10 cellular contexts compared by ENCODE assay signal in genomic region chr17:77208217-77208808, GRCh38.
A peak's percentile ranks its signal among the peaks of the same experiment; 100 is the strongest.
DNase-seq lines count a peak whose midpoint lies in the region; ATAC-seq, FAIRE-seq and TF ChIP-seq lines count a peak whose summit lies in the region.
"Had no signal": no experiment of that assay in that cellular context is flagged by ENCODE, and none has a peak within 500 bp of the region (broad histone marks: within the 10 kb centered on the region; RNA-seq: fewer than 3 reads in every experiment).

No MANE protein-coding gene starts in this region.

- no peaks in the 10 kb centered on the region for H4K20me1 ChIP-seq in endothelial cell of umbilical vein (replicated peaks; ENCODE audit: control insufficient read depth, extremely low read depth, insufficient read depth, low read length)
- H4K20me1 ChIP-seq in neural progenitor cell (ENCODE audit: low read depth) = peaks cover 3% of the 10 kb centered on the region

- H3K27me3 ChIP-seq in Caco-2 (replicated peaks; ENCODE audit: control insufficient read depth, insufficient read depth, low read length) = no peaks in the 10 kb centered on the region
- H3K27me3 ChIP-seq in endothelial cell of umbilical vein (ENCODE audit: control insufficient read depth in 2 of 2, insufficient read depth in 2 of 2, low read length in 2 of 2) = no peaks in the 10 kb centered on the region
- no peaks in the 10 kb centered on the region for H3K27me3 ChIP-seq in neural progenitor cell

- CTCF ChIA-PET in Caco-2 (lab: Charles Lee) = interaction anchor here (0.5 to 2.0 kb wide), 15 partner anchors 20 to 850 kb away, joined by 3 to 20 read pairs (median 4); partner anchors contain the start of gene SEC14L1
- CTCF ChIA-PET in endothelial cell of umbilical vein (lab: Charles Lee) = interaction anchor here (0.7 to 3.4 kb wide), 9 partner anchors 23 to 122 kb away, joined by 3 to 16 read pairs (median 3); no protein-coding TSS in a partner anchor

- H3K4me3 Mint-ChIP-seq in Caco-2 (ENCODE audit: unreplicated experiment) = peak overlapping the region; percentile 52
- no peak overlapping the region for H3K4me3 Mint-ChIP-seq in neural progenitor cell
- H3K4me3 Mint-ChIP-seq: activated T-cell treated with anti-CD3 and anti-CD28 coated beads, Interleukin-2, amount 50 U/mL, for 4 hours had no signal

- ATAC-seq in HG02970 (IDR thresholded peaks at IDR 0.05; ENCODE audit: low FRiP score, unreplicated experiment) (no peak), HG03354 (IDR thresholded peaks at IDR 0.05; ENCODE audit: poor library complexity, severe bottlenecking, unreplicated experiment) (no peak), HG02588 (IDR thresholded peaks at IDR 0.05; ENCODE audit: unreplicated experiment) (no peak)
- ATAC-seq: activated T-cell treated with anti-CD3 and anti-CD28 coated beads, Interleukin-2, amount 50 U/mL, for 4 hours had no signal

- intact Hi-C loops in Caco-2 (cut with micrococcal nuclease; ENCODE audit: unreplicated experiment) (loop anchor here (1.0 to 5.0 kb wide), 4 partner anchors 46 to 122 kb away; partner anchors contain the start of gene SEC14L1), endothelial cell of umbilical vein (cut with micrococcal nuclease) (loop anchor here (5.0 kb wide), 1 partner anchor 46 kb away; no protein-coding TSS in a partner anchor)

- H3K36me3 Mint-ChIP-seq in Caco-2 (ENCODE audit: insufficient read depth, unreplicated experiment) (peaks cover 82% of the 10 kb centered on the region), neural progenitor cell (peaks cover 54% of the 10 kb centered on the region)

- H3K9me1 ChIP-seq in endothelial cell of umbilical vein (replicated peaks; ENCODE audit: control insufficient read depth, extremely low read depth, insufficient read depth, low read length) = no peaks in the 10 kb centered on the region

- DNase-seq in Caco-2 (peak; percentile 58 to 69), NCI-H2196 treated with DMSO at 0.1 percent for 48 hours (lab: John Stamatoyannopoulos, UW; ENCODE audit: unreplicated experiment) (peak; percentile 62), endothelial cell of umbilical vein (ENCODE audit: low read depth, low spot score) (peak; percentile 78), neural progenitor cell (ENCODE audit: low spot score) (peak; percentile 45), GM10266 (ENCODE audit: extremely low spot score) (no peak)
- DNase-seq: activated T-cell treated with anti-CD3 and anti-CD28 coated beads, Interleukin-2, amount 50 U/mL, for 4 hours; stimulated activated CD4-positive, alpha-beta T cell treated with anti-CD3 and anti-CD28 coated beads, Interleukin-4, amount 100 ng/mL, for 1 hour had no signal

- peak overlapping the region; percentile 91 for H3K27ac ChIP-seq in endothelial cell of umbilical vein (ENCODE audit: insufficient read depth, low read depth, low read length)
- no peak overlapping the region for H3K27ac ChIP-seq in neural progenitor cell

- H3K27ac Mint-ChIP-seq in Caco-2 (ENCODE audit: unreplicated experiment) (peak overlapping the region; percentile 84), neural progenitor cell (no peak overlapping the region)

- H3K4me1 ChIP-seq in Caco-2 (peaks cover 13% of the 10 kb centered on the region), endothelial cell of umbilical vein (ENCODE audit: control insufficient read depth, extremely low read depth, insufficient read depth, low read length) (peaks cover 58% of the 10 kb centered on the region), neural progenitor cell (peaks cover 4% of the 10 kb centered on the region)

- no peak for FAIRE-seq in endothelial cell of umbilical vein (lab: Jason Lieb, UNC)

- H3K4me3 ChIP-seq in Caco-2 (ENCODE audit: low read depth, low read length) (no peak overlapping the region), endothelial cell of umbilical vein (replicated peaks in 1 of 3; ENCODE audit: insufficient read depth in 1 of 3, low read depth in 1 of 3, low read length in 3 of 3) (no peak overlapping the region), neural progenitor cell (no peak overlapping the region)

- H3K79me2 ChIP-seq in endothelial cell of umbilical vein (ENCODE audit: control insufficient read depth, insufficient read depth, low read length) (peaks cover 70% of the 10 kb centered on the region), neural progenitor cell (ENCODE audit: low read depth) (no peaks in the 10 kb centered on the region)

- no peaks in the 10 kb centered on the region for H3K9me3 Mint-ChIP-seq in Caco-2 (ENCODE audit: unreplicated experiment)
- no peaks in the 10 kb centered on the region for H3K9me3 Mint-ChIP-seq in neural progenitor cell
- H3K9me3 Mint-ChIP-seq: activated T-cell treated with anti-CD3 and anti-CD28 coated beads, Interleukin-2, amount 50 U/mL, for 4 hours had no signal

- H3K27me3 Mint-ChIP-seq in Caco-2 (ENCODE audit: insufficient read depth, unreplicated experiment) = no peaks in the 10 kb centered on the region
- H3K27me3 Mint-ChIP-seq in neural progenitor cell (ENCODE audit: insufficient read depth, low read depth) = peaks cover 2% of the 10 kb centered on the region

- H3K4me2 ChIP-seq in endothelial cell of umbilical vein (ENCODE audit: insufficient read depth, low read length) (no peak overlapping the region), neural progenitor cell (no peak overlapping the region)

- peaks cover 8% of the 10 kb centered on the region for H3K4me1 Mint-ChIP-seq in Caco-2 (ENCODE audit: low read depth, unreplicated experiment)
- no peaks in the 10 kb centered on the region for H3K4me1 Mint-ChIP-seq in neural progenitor cell

- TF ChIP-seq POLR2A in endothelial cell of umbilical vein (IDR thresholded peaks at IDR 0.05; ENCODE audit: low read depth, low read length) = peak; percentile 42

- H3K36me3 ChIP-seq in Caco-2 (ENCODE audit: control insufficient read depth, insufficient read depth, low read length) = peaks cover 7% of the 10 kb centered on the region
- H3K36me3 ChIP-seq in endothelial cell of umbilical vein (ENCODE audit: control insufficient read depth in 2 of 2, extremely low read depth in 1 of 2, insufficient read depth in 2 of 2, low read length in 2 of 2) = peaks cover 61 to 67% of the 10 kb centered on the region in 2 experiments
- peaks cover 3% of the 10 kb centered on the region for H3K36me3 ChIP-seq in neural progenitor cell

- H2AFZ ChIP-seq in endothelial cell of umbilical vein (ENCODE audit: low read depth, low read length) (no peak overlapping the region), neural progenitor cell (replicated peaks) (no peak overlapping the region)

- peak overlapping the region; percentile 33 for H3K9ac ChIP-seq in endothelial cell of umbilical vein (replicated peaks; ENCODE audit: extremely low read depth, insufficient read depth, low read length)
- no peak overlapping the region for H3K9ac ChIP-seq in neural progenitor cell

- TF ChIP-seq CTCF in Caco-2 (IDR thresholded peaks at IDR 0.05; ENCODE audit: insufficient read depth in 1 of 2, low read depth in 1 of 2, low read length in 1 of 2, severe bottlenecking in 1 of 2, unreplicated experiment in 1 of 2) (peak in 1 of 2 experiments; percentile 60), endothelial cell of umbilical vein (IDR thresholded peaks at IDR 0.05; ENCODE audit: extremely low read depth in 1 of 2, insufficient read depth in 1 of 2, low read depth in 1 of 2, low read length in 2 of 2) (peak in 1 of 2 donors; percentile 49), neural progenitor cell (IDR thresholded peaks at IDR 0.05) (peak; percentile 26), GM10266 (IDR thresholded peaks at IDR 0.05; ENCODE audit: control insufficient read depth, insufficient read depth, low read depth, missing control alignments) (no peak)

- no peaks in the 10 kb centered on the region for H3F3A ChIP-seq in neural progenitor cell (ENCODE audit: low read depth)

- H3K9me3 ChIP-seq in Caco-2 (no peaks in the 10 kb centered on the region), endothelial cell of umbilical vein (replicated peaks; ENCODE audit: control insufficient read depth, insufficient read depth, low read length) (no peaks in the 10 kb centered on the region), neural progenitor cell (ENCODE audit: low read depth) (no peaks in the 10 kb centered on the region)

- dilution Hi-C loops in endothelial cell of umbilical vein (cut with MboI; ENCODE audit: extremely low pct_ligation_motif_present, low sequenced_read_pairs) = no loop called here

- POLR2A ChIA-PET in Caco-2 (lab: Charles Lee) (interaction anchor here (1.5 to 1.7 kb wide), 2 partner anchors 68 to 120 kb away, joined by 7 read pairs; partner anchors contain the start of gene SEC14L1), endothelial cell of umbilical vein (lab: Charles Lee) (no interaction called here)

- no TSS peak for BruUV-seq in Caco-2 (replicated peaks; lab: Mats Ljungman, UMichigan)
- BruUV-seq in endothelial cell of umbilical vein (replicated peaks; lab: Mats Ljungman, UMichigan) = no TSS peak

TF ChIP-seq in endothelial cell of umbilical vein, 7 proteins besides CTCF, POLR2A, EP300 and RAD21:
- TF ChIP-seq EZH2 (IDR thresholded peaks at IDR 0.05; ENCODE audit: borderline replicate concordance, low read depth, low read length, severe bottlenecking) (no peak), POLR2AphosphoS5 (IDR thresholded peaks at IDR 0.05; ENCODE audit: insufficient read depth, low read depth, low read length) (no peak), FOS (IDR thresholded peaks at IDR 0.05; ENCODE audit: borderline replicate concordance, insufficient read depth, low read length) (no peak), MYC (IDR thresholded peaks at IDR 0.05; ENCODE audit: low read depth, low read length) (no peak), MAX (IDR thresholded peaks at IDR 0.05; ENCODE audit: insufficient read depth, insufficient read length) (no peak), JUN (IDR thresholded peaks at IDR 0.05; ENCODE audit: borderline replicate concordance, insufficient read depth, insufficient read length, low read depth) (no peak), GATA2 (IDR thresholded peaks at IDR 0.05; ENCODE audit: insufficient read depth, insufficient read length, low read depth, low read length) (no peak)
TF ChIP-seq in endothelial cell of umbilical vein: peak in this region for 0.
